25 cellular contexts compared by ENCODE assay signal in the genomic region with DNA sequence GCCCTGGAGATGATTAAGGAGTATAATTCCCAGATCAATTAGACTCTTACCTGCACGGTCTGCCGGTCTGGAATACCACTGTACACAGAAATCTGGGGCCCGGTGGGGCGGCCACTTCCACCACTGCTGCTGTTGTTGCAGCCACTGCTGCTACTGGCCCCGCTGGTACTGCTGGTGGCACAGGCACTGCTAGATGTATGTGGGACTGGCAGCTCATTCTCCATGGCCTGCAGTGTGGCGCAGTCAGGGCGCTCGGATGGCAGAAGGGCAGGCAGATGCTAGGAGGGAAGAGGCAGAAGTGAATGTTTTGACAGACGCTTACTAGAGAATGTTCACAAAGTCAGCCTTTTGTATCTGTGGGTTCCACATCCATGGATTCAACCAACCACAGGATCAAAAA. TPM values are rescaled to one million over a fixed set of nuclear protein-coding genes. Genes with fewer than 3 reads are reported as not detected.
DNase-seq lines count a peak whose midpoint lies in the region; ATAC-seq and TF ChIP-seq lines count a peak whose summit lies in the region.
"Had no signal": no experiment of that assay in that cellular context is flagged by ENCODE, and none has a peak within 500 bp of the region (broad histone marks: within the 10 kb centered on the region; RNA-seq: fewer than 3 reads in every experiment).

No MANE protein-coding gene starts in this region.

- no peak overlapping the region for H3K4me3 ChIP-seq in psoas muscle
- no peak overlapping the region for H3K4me3 ChIP-seq in dorsolateral prefrontal cortex
- H3K4me3 ChIP-seq: Peyer's patch, SJSA1 had no signal

- intact Hi-C loops in psoas muscle (cut with DNase I): no loop called here
- intact Hi-C loops in dorsolateral prefrontal cortex (cut with DNase I): loop anchor here in 1 of 2 donors (5.0 kb wide), 1 partner anchor 92 kb away; no protein-coding TSS in a partner anchor

- peaks cover 31% of the 10 kb centered on the region for H3K4me1 Mint-ChIP-seq in mesothelial cell of epicardium

- no peak overlapping the region for H3K4me3 Mint-ChIP-seq in mesothelial cell of epicardium
- H3K4me3 Mint-ChIP-seq: CD8-positive, alpha-beta memory T cell had no signal

- H3K27me3 Mint-ChIP-seq in mesothelial cell of epicardium (ENCODE audit: low read depth): no peaks in the 10 kb centered on the region

- no peaks in the 10 kb centered on the region for H3K9me3 Mint-ChIP-seq in mesothelial cell of epicardium
- H3K9me3 Mint-ChIP-seq: CD8-positive, alpha-beta memory T cell had no signal

- H3K36me3 ChIP-seq in psoas muscle (ENCODE audit: insufficient read depth in 1 of 2, low read depth in 1 of 2): peaks cover 0 to 21% of the 10 kb centered on the region in 2 donors
- H3K36me3 ChIP-seq: Peyer's patch had no signal

- no peaks in the 10 kb centered on the region for H3K9me3 ChIP-seq in psoas muscle
- H3K9me3 ChIP-seq: Peyer's patch, SJSA1 had no signal

- TF ChIP-seq CTCF in psoas muscle (IDR thresholded peaks at IDR 0.05) (no peak), dorsolateral prefrontal cortex (IDR thresholded peaks at IDR 0.05 in 54 of 56, conservative IDR thresholded peaks at IDR 0.05 in 2 of 56; ENCODE audit: low read depth in 1 of 56, partially characterized antibody in 56 of 56) (no peak), mesothelial cell of epicardium (IDR thresholded peaks at IDR 0.05; ENCODE audit: unreplicated experiment) (no peak)

- peaks cover 4% of the 10 kb centered on the region for H3K36me3 Mint-ChIP-seq in mesothelial cell of epicardium
- H3K36me3 Mint-ChIP-seq: CD8-positive, alpha-beta memory T cell had no signal

- H3K4me1 ChIP-seq in psoas muscle: peaks cover 17% of the 10 kb centered on the region
- H3K4me1 ChIP-seq: Peyer's patch had no signal

- WGBS in psoas muscle, 3 donors: 93 to 94% (median 94%) methylated on average over 9 of the region's 9 CpGs

- no peaks in the 10 kb centered on the region for H3K27me3 ChIP-seq in psoas muscle (ENCODE audit: insufficient read depth in 3 of 3, low read length in 2 of 3)
- no peaks in the 10 kb centered on the region for H3K27me3 ChIP-seq in dorsolateral prefrontal cortex
- H3K27me3 ChIP-seq: Peyer's patch, SJSA1 had no signal

- ATAC-seq in psoas muscle (no peak), GM21786 (IDR thresholded peaks at IDR 0.05; ENCODE audit: unreplicated experiment) (no peak)

- DNase-seq in NCI-H2171 treated with DMSO at 0.1 percent for 48 hours (lab: John Stamatoyannopoulos, UW): peak; percentile 51
- DNase-seq in NCI-H2171 (lab: John Stamatoyannopoulos, UW): no peak
- peak; percentile 53 for DNase-seq in DMS 273 treated with DMSO at 0.1 percent for 48 hours (lab: John Stamatoyannopoulos, UW)
- DNase-seq in cerebellar cortex (ENCODE audit: low spot score): peak; percentile 29
- no peak for DNase-seq in psoas muscle
- DNase-seq in dorsolateral prefrontal cortex: no peak
- no peak for DNase-seq in mesothelial cell of epicardium (ENCODE audit: low spot score in 2 of 2, unreplicated experiment in 2 of 2)
- DNase-seq: ACHN; AML-193; Calu3; CD8-positive, alpha-beta memory T cell; DMS53; GF-D8; Kasumi-1; NCI-H187; NCI-H2107; NCI-H2227 treated with DMSO at 0.1 percent for 48 hours; NCI-H510A; NCI-H774; Peyer's patch had no signal

- peak overlapping the region; percentile 85 for H3K27ac ChIP-seq in psoas muscle
- peak overlapping the region in 2 of 59 donors; percentile 15 to 63 for H3K27ac ChIP-seq in dorsolateral prefrontal cortex
- H3K27ac ChIP-seq: 22Rv1 had no signal

- H3K27ac Mint-ChIP-seq in mesothelial cell of epicardium: no peak overlapping the region

RNA-seq across cellular contexts. Expression of gene A3GALT2, which starts 54.4 kb away (rescaled TPM):
- total RNA-seq in psoas muscle (not detected), dorsolateral prefrontal cortex (under 1 TPM in 10 of 120 experiments, not detected in 110; 0.35 to 0.76 (median 0.60) TPM), mesothelial cell of epicardium (0.51 to 0.58 TPM (median 0.52 TPM) in 3 replicates)
- not detected for polyA plus RNA-seq in psoas muscle
- total RNA-seq: Calu3; CD8-positive, alpha-beta memory T cell; H4; MCF 10A; Peyer's patch; SJSA1 had no signal
- polyA plus RNA-seq: CD8-positive, alpha-beta memory T cell had no signal

RNA-seq across cellular contexts. Expression of gene PHC2, which starts 55.6 kb away (rescaled TPM):
- total RNA-seq in psoas muscle: 100 to 1,000 TPM in 3 of 4 donors, 10 to 100 TPM in 1; 74.1 to 427 (median 339) TPM
- polyA plus RNA-seq in psoas muscle: 100 to 1,000 TPM; 221 to 393 (median 338) TPM
- total RNA-seq in dorsolateral prefrontal cortex: 100 to 1,000 TPM in 34 of 120 experiments, 10 to 100 TPM in 86; 68.2 to 158 (median 93.1) TPM
- total RNA-seq in mesothelial cell of epicardium: 99.5 to 104 TPM (median 99.7 TPM) in 3 replicates

Comparison
In these comparisons a context has a peak if more than half of its experiments do, and no peak if none do; other contexts are left out.
1. DNase-seq: peak in NCI-H2171 treated with DMSO at 0.1 percent for 48 hours (single experiment), DMS 273 treated with DMSO at 0.1 percent for 48 hours (single experiment) and cerebellar cortex (single experiment); none in NCI-H2171 (single experiment), psoas muscle (0 of 2), dorsolateral prefrontal cortex (0 of 10) and mesothelial cell of epicardium (0 of 2).